20 cellular contexts compared by ENCODE assay signal in genomic region chr5:36528588-36528987, GRCh38.
"Had no signal": no experiment of that assay in that cellular context is flagged by ENCODE, and none has a peak within 500 bp of the region (broad histone marks: within the 10 kb centered on the region; RNA-seq: fewer than 3 reads in every experiment).

No MANE protein-coding gene starts in this region.

- H3K9ac ChIP-seq: parathyroid adenoma had no signal

- H2AFZ ChIP-seq: parathyroid adenoma had no signal

- H3K27me3 ChIP-seq: body of pancreas, gastroesophageal sphincter, right lobe of liver, transverse colon, vagina had no signal

- H3K36me3 ChIP-seq: gastroesophageal sphincter, right lobe of liver, transverse colon, vagina had no signal

- H3K27ac ChIP-seq: body of pancreas, gastroesophageal sphincter, parathyroid adenoma, right lobe of liver, transverse colon, vagina had no signal

- ATAC-seq: activated CD8-positive, alpha-beta T cell treated with anti-CD3 and anti-CD28 coated beads, Interleukin-2, amount 10 ng/mL, durations not matched to agents 7 days and 5 days; body of pancreas; gastroesophageal sphincter; left cardiac atrium; stimulated activated naive B cell treated with anti-CD40 and anti-IgM and Interleukin-4, amounts not matched to agents 10 μg/mL and 1 μg/mL and 100 μg/mL, for 72 hours had no signal

- H3K4me1 ChIP-seq: body of pancreas, gastroesophageal sphincter, parathyroid adenoma, right lobe of liver, transverse colon, vagina had no signal

- DNase-seq: activated CD4-positive, alpha-beta T cell treated with anti-CD3 and anti-CD28 coated beads, Interleukin-2, amount 10 ng/mL, durations not matched to agents 7 days and 5 days; activated CD8-positive, alpha-beta T cell treated with anti-CD3 and anti-CD28 coated beads, Interleukin-2, amount 10 ng/mL, durations not matched to agents 7 days and 5 days; activated gamma-delta T cell treated with Interleukin-2 at 50 U/mL for 16 hours; activated T-cell treated with anti-CD3 and anti-CD28 coated beads, Interleukin-2, amount 50 U/mL, for 1 hour; anterior cingulate cortex; body of pancreas; effector CD4-positive, alpha-beta T cell; head of caudate nucleus; hypothalamus; left cardiac atrium; mesenchymal stem cell; right lobe of liver; stimulated activated CD4-positive, alpha-beta T cell treated with anti-CD3 and anti-CD28 coated beads, Interleukin-2, amount 100 ng/mL, for 48 hours; stimulated activated CD8-positive, alpha-beta memory T cell treated with anti-CD3 and anti-CD28 coated beads, Interleukin-4, amount 100 ng/mL, for 48 hours; stimulated activated naive B cell treated with anti-CD40 and anti-IgM and Interleukin-4, amounts not matched to agents 10 μg/mL and 1 μg/mL and 100 μg/mL, for 72 hours; T-helper 2 cell; transverse colon had no signal

- H3K9me3 ChIP-seq: body of pancreas, gastroesophageal sphincter, right lobe of liver, transverse colon, vagina had no signal

- H3K79me2 ChIP-seq: parathyroid adenoma had no signal

- H3K4me3 ChIP-seq: body of pancreas, gastroesophageal sphincter, right lobe of liver, transverse colon, vagina had no signal
